16 cellular contexts compared by ENCODE assay signal in the genomic region with DNA sequence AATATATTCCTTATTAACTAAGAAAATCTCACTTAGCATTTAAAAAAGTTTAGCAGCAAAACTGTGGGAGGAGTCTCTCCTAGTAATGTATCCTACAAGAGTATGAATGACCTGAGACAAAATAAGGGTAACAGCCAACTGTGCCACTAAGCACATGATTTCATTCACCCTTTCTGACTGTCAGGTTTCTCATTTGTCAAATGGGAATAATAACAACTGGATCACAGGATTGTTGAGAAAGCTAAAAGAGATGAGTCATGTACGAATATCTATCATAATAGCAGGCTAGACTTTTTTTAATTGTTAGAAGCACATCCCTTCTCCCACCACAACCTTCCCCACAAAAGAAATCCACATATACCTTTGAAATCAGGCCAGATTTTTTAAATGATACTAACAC. TPM values are rescaled to one million over a fixed set of nuclear protein-coding genes. Genes with fewer than 3 reads are reported as not detected.
DNase-seq lines count a peak whose midpoint lies in the region; ATAC-seq and TF ChIP-seq lines count a peak whose summit lies in the region.
"Had no signal": no experiment of that assay in that cellular context is flagged by ENCODE, and none has a peak within 500 bp of the region (broad histone marks: within the 10 kb centered on the region; RNA-seq: fewer than 3 reads in every experiment).

No MANE protein-coding gene starts in this region.

- H3K36me3 ChIP-seq in subcutaneous abdominal adipose tissue (ENCODE audit: control insufficient read depth in 5 of 5, insufficient read depth in 5 of 5, low read length in 5 of 5) = peaks cover 6 to 26% (median 16%) of the 10 kb centered on the region in 5 donors

- TF ChIP-seq CTCF in foreskin keratinocyte (conservative IDR thresholded peaks at IDR 0.05) = no peak

- H3K4me3 ChIP-seq in subcutaneous abdominal adipose tissue (ENCODE audit: low read depth in 1 of 5, low read length in 5 of 5) = no peak overlapping the region

- DNase-seq in NCI-H446 treated with DMSO at 0.1 percent for 48 hours (lab: John Stamatoyannopoulos, UW) (peak; percentile 31), NCI-H446 (lab: John Stamatoyannopoulos, UW) (no peak), astrocyte of the hippocampus (ENCODE audit: low read depth, low spot score) (peak; percentile 57), foreskin keratinocyte (peak; percentile 42 to 64), NCI-H510A (lab: John Stamatoyannopoulos, UW) (no peak)
- DNase-seq in stimulated activated CD4-positive, alpha-beta T cell treated with anti-CD3 and anti-CD28 coated beads, Interleukin-4, amount 100 ng/mL, for 1 hour = no peak
- DNase-seq: activated CD4-positive, CD25-positive, alpha-beta regulatory T cell; activated naive CD8-positive, alpha-beta T cell treated with anti-CD3 and anti-CD28 coated beads, Interleukin-2, amount 10 ng/mL, durations not matched to agents 7 days and 5 days; glutamatergic neuron; nephron progenitor cell; small intestine had no signal

- no peak overlapping the region for H3K9ac ChIP-seq in subcutaneous abdominal adipose tissue (ENCODE audit: low read length in 5 of 5)

- peaks cover 9% of the 10 kb centered on the region for H3K4me1 ChIP-seq in foreskin keratinocyte
- peaks cover 0 to 6% (median 0%) of the 10 kb centered on the region in 5 donors for H3K4me1 ChIP-seq in subcutaneous abdominal adipose tissue (ENCODE audit: control insufficient read depth in 5 of 5, insufficient read depth in 5 of 5, low read length in 5 of 5)

- H3K27ac ChIP-seq in foreskin keratinocyte (no peak overlapping the region), subcutaneous abdominal adipose tissue (ENCODE audit: low read depth, low read length) (peak overlapping the region; percentile 32)
- H3K27ac ChIP-seq: HL-60 had no signal

- H3K9me3 ChIP-seq in subcutaneous abdominal adipose tissue (ENCODE audit: control insufficient read depth in 5 of 5, low read length in 5 of 5) = no peaks in the 10 kb centered on the region

- H3K27me3 ChIP-seq in foreskin keratinocyte (no peaks in the 10 kb centered on the region), subcutaneous abdominal adipose tissue (ENCODE audit: control insufficient read depth in 5 of 5, insufficient read depth in 4 of 5, low read length in 5 of 5) (no peaks in the 10 kb centered on the region)

- ATAC-seq in foreskin keratinocyte (peak; percentile 86), GM21717 (IDR thresholded peaks at IDR 0.05; ENCODE audit: unreplicated experiment) (no peak)
- ATAC-seq: HCT116, left lobe of liver had no signal

RNA-seq across cellular contexts. Expression of a gene that starts 39.5 kb away (rescaled TPM):
- total RNA-seq in foreskin keratinocyte = 38.4 and 39.2 TPM in 2 replicates
- 14.3 and 17.6 TPM in 2 replicates for polyA plus RNA-seq in foreskin keratinocyte

Comparison
In these comparisons a context has a peak if more than half of its experiments do, and no peak if none do; other contexts are left out.
1. DNase-seq: peak in NCI-H446 treated with DMSO at 0.1 percent for 48 hours (single experiment), astrocyte of the hippocampus (single experiment) and foreskin keratinocyte (2 of 2); none in NCI-H446 (0 of 2), stimulated activated CD4-positive, alpha-beta T cell treated with anti-CD3 and anti-CD28 coated beads, Interleukin-4, amount 100 ng/mL, for 1 hour (single experiment) and NCI-H510A (single experiment).